ENCODE assay signal across 1 cellular context in the genomic region with DNA sequence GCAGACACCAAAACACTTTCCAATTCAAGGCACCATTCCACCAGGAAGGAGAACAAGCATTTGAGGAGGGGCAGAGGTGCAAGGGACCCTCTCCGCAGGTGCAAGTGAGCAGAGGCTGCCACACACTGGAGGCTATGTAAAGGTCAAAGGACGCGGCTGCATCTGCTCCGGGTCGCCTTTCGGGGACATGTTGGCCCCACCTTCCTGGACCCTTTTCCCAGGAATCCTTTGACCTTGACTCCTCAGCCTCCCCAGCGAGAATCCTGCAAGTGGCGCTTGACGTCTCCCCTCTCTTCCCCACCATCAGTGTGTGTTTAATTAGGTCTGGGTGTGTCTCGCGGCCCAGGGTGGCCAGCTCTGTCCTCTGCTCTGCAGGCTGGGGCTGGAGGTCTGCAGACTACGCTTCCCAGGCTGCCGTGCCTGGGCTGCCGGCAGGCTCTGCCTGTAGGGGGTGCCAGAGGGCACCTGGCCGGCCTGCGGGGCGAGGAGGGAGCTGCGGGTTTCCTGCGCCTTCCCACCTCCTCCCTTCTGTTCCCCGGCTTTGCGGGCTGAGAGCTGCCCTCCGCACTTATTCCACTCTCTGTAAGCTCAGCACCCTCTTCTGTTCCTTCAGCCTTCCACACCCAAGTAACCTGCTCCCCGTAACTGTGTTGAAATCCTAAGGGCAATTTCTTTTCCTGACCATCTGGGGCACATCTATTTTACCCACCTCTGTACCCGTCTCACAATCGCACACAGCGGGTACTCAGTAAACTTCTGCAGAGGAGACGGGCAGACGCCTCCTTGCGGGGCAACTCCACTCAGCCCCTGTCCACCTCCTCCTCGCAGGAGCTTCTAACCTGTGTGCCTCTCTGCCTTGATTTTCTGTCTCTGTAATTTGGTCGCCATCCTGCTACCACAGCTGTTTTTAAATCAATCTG.
A peak's percentile ranks its signal among the peaks of the same experiment; 100 is the strongest.
TF ChIP-seq lines count a peak whose summit lies in the region.

No MANE protein-coding gene starts in this region.

TF ChIP-seq in H1, 55 proteins besides CTCF, POLR2A, EP300 and RAD21:
- TF ChIP-seq RBBP5 (IDR thresholded peaks at IDR 0.05; ENCODE audit: borderline replicate concordance, low read depth, low read length) (no peak), EGR1 (IDR thresholded peaks at IDR 0.05; ENCODE audit: borderline replicate concordance, low read depth, low read length) (no peak), ASH2L (IDR thresholded peaks at IDR 0.05; ENCODE audit: low read length) (peak; percentile 47), SAP30 (IDR thresholded peaks at IDR 0.05; ENCODE audit: insufficient read depth, insufficient replicate concordance, low read length) (no peak), TBP (IDR thresholded peaks at IDR 0.05; ENCODE audit: low read depth, low read length) (0 out of 2 replicates have a peak, but pooled peaks have one; percentile 15), RXRA (IDR thresholded peaks at IDR 0.05; ENCODE audit: insufficient read depth, low read depth, low read length) (no peak), SIN3A (conservative IDR thresholded peaks at IDR 0.05 in 1 of 2, IDR thresholded peaks at IDR 0.05 in 1 of 2; ENCODE audit: low read depth in 1 of 2, low read length in 2 of 2) (no peak), SP1 (IDR thresholded peaks at IDR 0.05; ENCODE audit: low read depth, low read length) (no peak), RFX5 (IDR thresholded peaks at IDR 0.05; ENCODE audit: borderline replicate concordance, low read depth, low read length) (no peak), MAFK (IDR thresholded peaks at IDR 0.05; ENCODE audit: low read depth, low read length) (no peak), FOSL1 (IDR thresholded peaks at IDR 0.05; ENCODE audit: insufficient read depth, low read depth, low read length) (no peak), PHF8 (conservative IDR thresholded peaks at IDR 0.05; ENCODE audit: low read depth, low read length) (no peak), ZNF274 (IDR thresholded peaks at IDR 0.05; ENCODE audit: borderline replicate concordance, extremely low read depth, low read length) (no peak), POU5F1 (IDR thresholded peaks at IDR 0.05; ENCODE audit: low read depth, low read length) (no peak), KDM1A (IDR thresholded peaks at IDR 0.05; ENCODE audit: borderline replicate concordance, low read length) (no peak), KDM4A (IDR thresholded peaks at IDR 0.05; ENCODE audit: low read depth, low read length, severe bottlenecking) (peak; percentile 53), CBX5 (IDR thresholded peaks at IDR 0.05; ENCODE audit: low read depth, low read length) (no peak), HDAC2 (IDR thresholded peaks at IDR 0.05; ENCODE audit: borderline replicate concordance in 1 of 2, low read depth in 2 of 2, low read length in 2 of 2) (peak in 1 of 2 experiments; percentile 60; a peak in 2 of 4 replicates), YY1 (IDR thresholded peaks at IDR 0.05; ENCODE audit: low read depth, low read length) (peak; percentile 63; the same call in 1 of the 2 replicates), SUZ12 (IDR thresholded peaks at IDR 0.05; ENCODE audit: low read length) (no peak), GABPA (IDR thresholded peaks at IDR 0.05; ENCODE audit: borderline replicate concordance, insufficient read depth, low read length) (peak; percentile 66; the same call in 1 of the 2 replicates), BRCA1 (IDR thresholded peaks at IDR 0.05; ENCODE audit: low read depth, low read length) (no peak), RNF2 (IDR thresholded peaks at IDR 0.05; ENCODE audit: borderline replicate concordance, low read depth, low read length, missing control alignments, poor library complexity, severe bottlenecking) (no peak), TAF1 (IDR thresholded peaks at IDR 0.05; ENCODE audit: low read depth, low read length) (no peak), JUND (IDR thresholded peaks at IDR 0.05; ENCODE audit: low read length) (no peak), POLR2AphosphoS5 (IDR thresholded peaks at IDR 0.05; ENCODE audit: low read depth, low read length) (no peak), TCF12 (IDR thresholded peaks at IDR 0.05; ENCODE audit: low read depth, low read length) (0 out of 2 replicates have a peak, but pooled peaks have one; percentile 37), CTBP2 (IDR thresholded peaks at IDR 0.05; ENCODE audit: borderline replicate concordance, insufficient read depth, insufficient read length, low read length) (no peak), CREB1 (IDR thresholded peaks at IDR 0.05) (0 out of 2 replicates have a peak, but pooled peaks have one; percentile 23), GTF2F1 (IDR thresholded peaks at IDR 0.05; ENCODE audit: borderline replicate concordance, low read depth, low read length) (no peak), BCL11A (IDR thresholded peaks at IDR 0.05; ENCODE audit: low read depth in 2 of 2, low read length in 2 of 2) (no peak), NRF1 (IDR thresholded peaks at IDR 0.05; ENCODE audit: low read depth, low read length) (no peak), BACH1 (IDR thresholded peaks at IDR 0.05; ENCODE audit: low read length) (no peak), SIX5 (IDR thresholded peaks at IDR 0.05; ENCODE audit: low read depth, low read length) (no peak), CBX8 (IDR thresholded peaks at IDR 0.05; ENCODE audit: borderline replicate concordance, low read depth, low read length) (no peak), EZH2 (IDR thresholded peaks at IDR 0.05; ENCODE audit: low read depth, low read length, severe bottlenecking) (no peak), SRF (IDR thresholded peaks at IDR 0.05; ENCODE audit: low read depth, low read length) (0 out of 2 replicates have a peak, but pooled peaks have one; percentile 30)
- TF ChIP-seq, protein P1, sequence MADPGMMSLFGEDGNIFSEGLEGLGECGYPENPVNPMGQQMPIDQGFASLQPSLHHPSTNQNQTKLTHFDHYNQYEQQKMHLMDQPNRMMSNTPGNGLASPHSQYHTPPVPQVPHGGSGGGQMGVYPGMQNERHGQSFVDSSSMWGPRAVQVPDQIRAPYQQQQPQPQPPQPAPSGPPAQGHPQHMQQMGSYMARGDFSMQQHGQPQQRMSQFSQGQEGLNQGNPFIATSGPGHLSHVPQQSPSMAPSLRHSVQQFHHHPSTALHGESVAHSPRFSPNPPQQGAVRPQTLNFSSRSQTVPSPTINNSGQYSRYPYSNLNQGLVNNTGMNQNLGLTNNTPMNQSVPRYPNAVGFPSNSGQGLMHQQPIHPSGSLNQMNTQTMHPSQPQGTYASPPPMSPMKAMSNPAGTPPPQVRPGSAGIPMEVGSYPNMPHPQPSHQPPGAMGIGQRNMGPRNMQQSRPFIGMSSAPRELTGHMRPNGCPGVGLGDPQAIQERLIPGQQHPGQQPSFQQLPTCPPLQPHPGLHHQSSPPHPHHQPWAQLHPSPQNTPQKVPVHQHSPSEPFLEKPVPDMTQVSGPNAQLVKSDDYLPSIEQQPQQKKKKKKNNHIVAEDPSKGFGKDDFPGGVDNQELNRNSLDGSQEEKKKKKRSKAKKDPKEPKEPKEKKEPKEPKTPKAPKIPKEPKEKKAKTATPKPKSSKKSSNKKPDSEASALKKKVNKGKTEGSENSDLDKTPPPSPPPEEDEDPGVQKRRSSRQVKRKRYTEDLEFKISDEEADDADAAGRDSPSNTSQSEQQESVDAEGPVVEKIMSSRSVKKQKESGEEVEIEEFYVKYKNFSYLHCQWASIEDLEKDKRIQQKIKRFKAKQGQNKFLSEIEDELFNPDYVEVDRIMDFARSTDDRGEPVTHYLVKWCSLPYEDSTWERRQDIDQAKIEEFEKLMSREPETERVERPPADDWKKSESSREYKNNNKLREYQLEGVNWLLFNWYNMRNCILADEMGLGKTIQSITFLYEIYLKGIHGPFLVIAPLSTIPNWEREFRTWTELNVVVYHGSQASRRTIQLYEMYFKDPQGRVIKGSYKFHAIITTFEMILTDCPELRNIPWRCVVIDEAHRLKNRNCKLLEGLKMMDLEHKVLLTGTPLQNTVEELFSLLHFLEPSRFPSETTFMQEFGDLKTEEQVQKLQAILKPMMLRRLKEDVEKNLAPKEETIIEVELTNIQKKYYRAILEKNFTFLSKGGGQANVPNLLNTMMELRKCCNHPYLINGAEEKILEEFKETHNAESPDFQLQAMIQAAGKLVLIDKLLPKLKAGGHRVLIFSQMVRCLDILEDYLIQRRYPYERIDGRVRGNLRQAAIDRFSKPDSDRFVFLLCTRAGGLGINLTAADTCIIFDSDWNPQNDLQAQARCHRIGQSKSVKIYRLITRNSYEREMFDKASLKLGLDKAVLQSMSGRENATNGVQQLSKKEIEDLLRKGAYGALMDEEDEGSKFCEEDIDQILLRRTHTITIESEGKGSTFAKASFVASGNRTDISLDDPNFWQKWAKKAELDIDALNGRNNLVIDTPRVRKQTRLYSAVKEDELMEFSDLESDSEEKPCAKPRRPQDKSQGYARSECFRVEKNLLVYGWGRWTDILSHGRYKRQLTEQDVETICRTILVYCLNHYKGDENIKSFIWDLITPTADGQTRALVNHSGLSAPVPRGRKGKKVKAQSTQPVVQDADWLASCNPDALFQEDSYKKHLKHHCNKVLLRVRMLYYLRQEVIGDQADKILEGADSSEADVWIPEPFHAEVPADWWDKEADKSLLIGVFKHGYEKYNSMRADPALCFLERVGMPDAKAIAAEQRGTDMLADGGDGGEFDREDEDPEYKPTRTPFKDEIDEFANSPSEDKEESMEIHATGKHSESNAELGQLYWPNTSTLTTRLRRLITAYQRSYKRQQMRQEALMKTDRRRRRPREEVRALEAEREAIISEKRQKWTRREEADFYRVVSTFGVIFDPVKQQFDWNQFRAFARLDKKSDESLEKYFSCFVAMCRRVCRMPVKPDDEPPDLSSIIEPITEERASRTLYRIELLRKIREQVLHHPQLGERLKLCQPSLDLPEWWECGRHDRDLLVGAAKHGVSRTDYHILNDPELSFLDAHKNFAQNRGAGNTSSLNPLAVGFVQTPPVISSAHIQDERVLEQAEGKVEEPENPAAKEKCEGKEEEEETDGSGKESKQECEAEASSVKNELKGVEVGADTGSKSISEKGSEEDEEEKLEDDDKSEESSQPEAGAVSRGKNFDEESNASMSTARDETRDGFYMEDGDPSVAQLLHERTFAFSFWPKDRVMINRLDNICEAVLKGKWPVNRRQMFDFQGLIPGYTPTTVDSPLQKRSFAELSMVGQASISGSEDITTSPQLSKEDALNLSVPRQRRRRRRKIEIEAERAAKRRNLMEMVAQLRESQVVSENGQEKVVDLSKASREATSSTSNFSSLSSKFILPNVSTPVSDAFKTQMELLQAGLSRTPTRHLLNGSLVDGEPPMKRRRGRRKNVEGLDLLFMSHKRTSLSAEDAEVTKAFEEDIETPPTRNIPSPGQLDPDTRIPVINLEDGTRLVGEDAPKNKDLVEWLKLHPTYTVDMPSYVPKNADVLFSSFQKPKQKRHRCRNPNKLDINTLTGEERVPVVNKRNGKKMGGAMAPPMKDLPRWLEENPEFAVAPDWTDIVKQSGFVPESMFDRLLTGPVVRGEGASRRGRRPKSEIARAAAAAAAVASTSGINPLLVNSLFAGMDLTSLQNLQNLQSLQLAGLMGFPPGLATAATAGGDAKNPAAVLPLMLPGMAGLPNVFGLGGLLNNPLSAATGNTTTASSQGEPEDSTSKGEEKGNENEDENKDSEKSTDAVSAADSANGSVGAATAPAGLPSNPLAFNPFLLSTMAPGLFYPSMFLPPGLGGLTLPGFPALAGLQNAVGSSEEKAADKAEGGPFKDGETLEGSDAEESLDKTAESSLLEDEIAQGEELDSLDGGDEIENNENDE (IDR thresholded peaks at IDR 0.05; ENCODE audit: insufficient replicate concordance, low read length), result no peak
- TF ChIP-seq, protein P2, sequence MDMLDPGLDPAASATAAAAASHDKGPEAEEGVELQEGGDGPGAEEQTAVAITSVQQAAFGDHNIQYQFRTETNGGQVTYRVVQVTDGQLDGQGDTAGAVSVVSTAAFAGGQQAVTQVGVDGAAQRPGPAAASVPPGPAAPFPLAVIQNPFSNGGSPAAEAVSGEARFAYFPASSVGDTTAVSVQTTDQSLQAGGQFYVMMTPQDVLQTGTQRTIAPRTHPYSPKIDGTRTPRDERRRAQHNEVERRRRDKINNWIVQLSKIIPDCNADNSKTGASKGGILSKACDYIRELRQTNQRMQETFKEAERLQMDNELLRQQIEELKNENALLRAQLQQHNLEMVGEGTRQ (IDR thresholded peaks at IDR 0.05; ENCODE audit: low read length), result no peak
- TF ChIP-seq, protein P3, sequence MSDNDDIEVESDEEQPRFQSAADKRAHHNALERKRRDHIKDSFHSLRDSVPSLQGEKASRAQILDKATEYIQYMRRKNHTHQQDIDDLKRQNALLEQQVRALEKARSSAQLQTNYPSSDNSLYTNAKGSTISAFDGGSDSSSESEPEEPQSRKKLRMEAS (IDR thresholded peaks at IDR 0.05), result 0 out of 2 replicates have a peak, but pooled peaks have one; percentile 24
- TF ChIP-seq, protein P4, sequence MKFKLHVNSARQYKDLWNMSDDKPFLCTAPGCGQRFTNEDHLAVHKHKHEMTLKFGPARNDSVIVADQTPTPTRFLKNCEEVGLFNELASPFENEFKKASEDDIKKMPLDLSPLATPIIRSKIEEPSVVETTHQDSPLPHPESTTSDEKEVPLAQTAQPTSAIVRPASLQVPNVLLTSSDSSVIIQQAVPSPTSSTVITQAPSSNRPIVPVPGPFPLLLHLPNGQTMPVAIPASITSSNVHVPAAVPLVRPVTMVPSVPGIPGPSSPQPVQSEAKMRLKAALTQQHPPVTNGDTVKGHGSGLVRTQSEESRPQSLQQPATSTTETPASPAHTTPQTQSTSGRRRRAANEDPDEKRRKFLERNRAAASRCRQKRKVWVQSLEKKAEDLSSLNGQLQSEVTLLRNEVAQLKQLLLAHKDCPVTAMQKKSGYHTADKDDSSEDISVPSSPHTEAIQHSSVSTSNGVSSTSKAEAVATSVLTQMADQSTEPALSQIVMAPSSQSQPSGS (IDR thresholded peaks at IDR 0.05; ENCODE audit: low read length), result no peak
- TF ChIP-seq, protein P5, sequence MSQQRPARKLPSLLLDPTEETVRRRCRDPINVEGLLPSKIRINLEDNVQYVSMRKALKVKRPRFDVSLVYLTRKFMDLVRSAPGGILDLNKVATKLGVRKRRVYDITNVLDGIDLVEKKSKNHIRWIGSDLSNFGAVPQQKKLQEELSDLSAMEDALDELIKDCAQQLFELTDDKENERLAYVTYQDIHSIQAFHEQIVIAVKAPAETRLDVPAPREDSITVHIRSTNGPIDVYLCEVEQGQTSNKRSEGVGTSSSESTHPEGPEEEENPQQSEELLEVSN (IDR thresholded peaks at IDR 0.05), result no peak
